In genomic region chr14:51534623-51535022, GRCh38 we compare ENCODE assay signal across 13 cellular contexts.
DNase-seq lines count a peak whose midpoint lies in the region; TF ChIP-seq lines count a peak whose summit lies in the region.
"Had no signal": no experiment of that assay in that cellular context is flagged by ENCODE, and none has a peak within 500 bp of the region (broad histone marks: within the 10 kb centered on the region; RNA-seq: fewer than 3 reads in every experiment).

No MANE protein-coding gene starts in this region.

- DNase-seq in NCI-H1105 treated with DMSO at 0.1 percent for 48 hours (lab: John Stamatoyannopoulos, UW): peak; percentile 19
- no peak for DNase-seq in NCI-H1105 (lab: John Stamatoyannopoulos, UW)
- DNase-seq in PC-9: peak; percentile 87 to 98
- DNase-seq in hepatocyte (ENCODE audit: low spot score): peak; percentile 21
- no peak for DNase-seq in smooth muscle cell (lab: John Stamatoyannopoulos, UW; ENCODE audit: unreplicated experiment)
- no peak for DNase-seq in colonic mucosa
- no peak for DNase-seq in erythroblast (lab: John Stamatoyannopoulos, UW)
- no peak for DNase-seq in ascending aorta (ENCODE audit: low spot score in 2 of 2)
- DNase-seq: 8988T; central memory CD4-positive, alpha-beta T cell; head of caudate nucleus; NCI-H526; tibial artery had no signal

- H3K4me3 ChIP-seq in PC-9: no peak overlapping the region
- no peak overlapping the region for H3K4me3 ChIP-seq in hepatocyte
- H3K4me3 ChIP-seq in smooth muscle cell: no peak overlapping the region
- H3K4me3 ChIP-seq in colonic mucosa: no peak overlapping the region
- H3K4me3 ChIP-seq in ascending aorta: no peak overlapping the region
- H3K4me3 ChIP-seq: tibial artery had no signal

- H3K27ac ChIP-seq in PC-9 (peak overlapping the region; percentile 99), hepatocyte (peak overlapping the region; percentile 12), smooth muscle cell (ENCODE audit: low read depth) (peak overlapping the region; percentile 72), colonic mucosa (no peak overlapping the region), ascending aorta (no peak overlapping the region)
- H3K27ac ChIP-seq: tibial artery had no signal

- H2AFZ ChIP-seq in PC-9: no peak overlapping the region
- H2AFZ ChIP-seq in hepatocyte: no peak overlapping the region
- H2AFZ ChIP-seq in smooth muscle cell (ENCODE audit: low read depth): no peak overlapping the region

- H3K9me2 ChIP-seq in PC-9 (ENCODE audit: insufficient read depth): no peaks in the 10 kb centered on the region
- H3K9me2 ChIP-seq in hepatocyte (replicated peaks; ENCODE audit: insufficient read depth): no peaks in the 10 kb centered on the region

- intact Hi-C loops in PC-9 (cut with micrococcal nuclease; ENCODE audit: unreplicated experiment) (loop anchor here (1.0 to 2.0 kb wide), 4 partner anchors 20 to 138 kb away; no protein-coding TSS in a partner anchor), colonic mucosa (cut with DNase I) (no loop called here), ascending aorta (cut with DNase I) (no loop called here)

- H3F3A ChIP-seq in PC-9 (ENCODE audit: insufficient read depth, low read depth): peaks cover 45% of the 10 kb centered on the region
- H3F3A ChIP-seq in smooth muscle cell (ENCODE audit: low read depth): no peaks in the 10 kb centered on the region

- H3K4me1 ChIP-seq in PC-9 (replicated peaks; ENCODE audit: insufficient read depth) (peaks cover 54% of the 10 kb centered on the region), hepatocyte (ENCODE audit: insufficient read depth) (no peaks in the 10 kb centered on the region), smooth muscle cell (ENCODE audit: low read depth) (peaks cover 5% of the 10 kb centered on the region), colonic mucosa (no peaks in the 10 kb centered on the region), ascending aorta (peaks cover 0 to 1% of the 10 kb centered on the region in 2 donors)

- H3K9ac ChIP-seq in smooth muscle cell (ENCODE audit: low read depth): no peak overlapping the region
- H3K9ac ChIP-seq in colonic mucosa (ENCODE audit: low read depth in 2 of 2, low read length in 2 of 2): no peak overlapping the region

- POLR2A ChIA-PET in PC-9 (lab: Charles Lee; ENCODE audit: unreplicated experiment): interaction anchor here (0.6 kb wide), 1 partner anchor 246 kb away, joined by 3 read pairs; no protein-coding TSS in a partner anchor

- H3K36me3 ChIP-seq in PC-9 (ENCODE audit: low read depth): no peaks in the 10 kb centered on the region
- H3K36me3 ChIP-seq in hepatocyte (replicated peaks; ENCODE audit: insufficient read depth, low read depth): no peaks in the 10 kb centered on the region
- H3K36me3 ChIP-seq in smooth muscle cell (ENCODE audit: low read depth): no peaks in the 10 kb centered on the region
- no peaks in the 10 kb centered on the region for H3K36me3 ChIP-seq in colonic mucosa
- H3K36me3 ChIP-seq in ascending aorta: no peaks in the 10 kb centered on the region
- H3K36me3 ChIP-seq: tibial artery had no signal

- no TSS peak for BruUV-seq in PC-9 (replicated peaks; lab: Mats Ljungman, UMichigan)

- H3K27me3 ChIP-seq in PC-9 (ENCODE audit: insufficient read depth, low read depth) (no peaks in the 10 kb centered on the region), hepatocyte (no peaks in the 10 kb centered on the region), smooth muscle cell (ENCODE audit: low read depth) (no peaks in the 10 kb centered on the region), colonic mucosa (peaks cover under 1% of the 10 kb centered on the region), ascending aorta (no peaks in the 10 kb centered on the region)
- H3K27me3 ChIP-seq: tibial artery had no signal

- H3K9me3 ChIP-seq in PC-9 (ENCODE audit: insufficient read depth, low read depth): peaks cover 19% of the 10 kb centered on the region
- H3K9me3 ChIP-seq in hepatocyte (ENCODE audit: low read depth): no peaks in the 10 kb centered on the region
- no peaks in the 10 kb centered on the region for H3K9me3 ChIP-seq in smooth muscle cell (replicated peaks; ENCODE audit: low read depth)
- no peaks in the 10 kb centered on the region for H3K9me3 ChIP-seq in colonic mucosa
- no peaks in the 10 kb centered on the region for H3K9me3 ChIP-seq in ascending aorta
- H3K9me3 ChIP-seq: tibial artery had no signal

- no peaks in the 10 kb centered on the region for H3K79me2 ChIP-seq in PC-9 (ENCODE audit: low read depth)
- H3K79me2 ChIP-seq in hepatocyte: no peaks in the 10 kb centered on the region
- no peaks in the 10 kb centered on the region for H3K79me2 ChIP-seq in smooth muscle cell (ENCODE audit: low read depth)

- CTCF ChIA-PET in PC-9 (lab: Charles Lee): interaction anchor here (0.6 kb wide), 1 partner anchor 246 kb away, joined by 4 read pairs; no protein-coding TSS in a partner anchor

- TF ChIP-seq CTCF in PC-9 (conservative IDR thresholded peaks at IDR 0.05) (no peak), hepatocyte (IDR thresholded peaks at IDR 0.05; ENCODE audit: poor library complexity) (no peak), smooth muscle cell (IDR thresholded peaks at IDR 0.05; ENCODE audit: borderline replicate concordance, insufficient read depth, poor library complexity, severe bottlenecking) (no peak), colonic mucosa (IDR thresholded peaks at IDR 0.05) (no peak), ascending aorta (IDR thresholded peaks at IDR 0.05) (no peak)

- TF ChIP-seq POLR2A in erythroblast (IDR thresholded peaks at IDR 0.05; ENCODE audit: low read length): no peak

- H3K4me2 ChIP-seq in PC-9 (peak overlapping the region; percentile 67), hepatocyte (no peak overlapping the region), smooth muscle cell (no peak overlapping the region)

- 38% methylated on average over 4 of the region's 4 CpGs for WGBS in hepatocyte (ENCODE audit: low lambda C conversion rate, missing lambda C conversion rate)
- WGBS in smooth muscle cell (ENCODE audit: low lambda C conversion rate): 77% methylated on average over 4 of the region's 4 CpGs

- no peaks in the 10 kb centered on the region for H4K20me1 ChIP-seq in PC-9 (ENCODE audit: insufficient read depth)
- no peaks in the 10 kb centered on the region for H4K20me1 ChIP-seq in hepatocyte (ENCODE audit: insufficient read depth, poor library complexity, severe bottlenecking)
- H4K20me1 ChIP-seq in smooth muscle cell (ENCODE audit: low read depth): no peaks in the 10 kb centered on the region

Comparison
In these comparisons a context has a peak if more than half of its experiments do, and no peak if none do; other contexts are left out.
1. DNase-seq: peak in NCI-H1105 treated with DMSO at 0.1 percent for 48 hours (single experiment), PC-9 (2 of 2) and hepatocyte (single experiment); none in NCI-H1105 (single experiment), smooth muscle cell (single experiment), colonic mucosa (single experiment), erythroblast (0 of 2) and ascending aorta (0 of 2).
2. H3K27ac ChIP-seq: peak in PC-9 (single experiment), hepatocyte (single experiment) and smooth muscle cell (single experiment); none in colonic mucosa (single experiment) and ascending aorta (0 of 2).